ENCODE assay signal across 14 cellular contexts in genomic region chr18:45370190-45371010, GRCh38.
DNase-seq lines count a peak whose midpoint lies in the region; ATAC-seq lines count a peak whose summit lies in the region.
"Had no signal": no experiment of that assay in that cellular context is flagged by ENCODE, and none has a peak within 500 bp of the region (broad histone marks: within the 10 kb centered on the region; RNA-seq: fewer than 3 reads in every experiment).

No MANE protein-coding gene starts in this region.

- no peak overlapping the region for H3K27ac ChIP-seq in GM23248
- H3K27ac ChIP-seq: cardiac muscle cell had no signal

- H3F3A ChIP-seq in GM23248 (ENCODE audit: insufficient read depth), result peaks cover 10% of the 10 kb centered on the region; the same call in 1 of the 2 replicates

- H3K36me3 ChIP-seq in GM23248 (ENCODE audit: low read depth), result no peaks in the 10 kb centered on the region
- H3K36me3 ChIP-seq: cardiac muscle cell had no signal

- H3K4me1 ChIP-seq in GM23248 (ENCODE audit: insufficient read depth), result peaks cover 8% of the 10 kb centered on the region; the same call in 1 of the 2 replicates

- H2AFZ ChIP-seq in GM23248, result peak overlapping the region; percentile 44

- H3K4me1 Mint-ChIP-seq in stimulated activated memory B cell treated with anti-CD40 and anti-IgM and Interleukin-4, amounts not matched to agents 10 μg/mL and 1 μg/mL and 100 μg/mL, for 72 hours, result peaks cover 24% of the 10 kb centered on the region

- H3K4me3 Mint-ChIP-seq in stimulated activated memory B cell treated with anti-CD40 and anti-IgM and Interleukin-4, amounts not matched to agents 10 μg/mL and 1 μg/mL and 100 μg/mL, for 72 hours, result no peak overlapping the region

- H3K36me3 Mint-ChIP-seq in stimulated activated memory B cell treated with anti-CD40 and anti-IgM and Interleukin-4, amounts not matched to agents 10 μg/mL and 1 μg/mL and 100 μg/mL, for 72 hours, result no peaks in the 10 kb centered on the region

- no peaks in the 10 kb centered on the region for H3K9me2 ChIP-seq in GM23248 (ENCODE audit: insufficient read depth)

- H3K27me3 ChIP-seq in GM23248 (replicated peaks; ENCODE audit: insufficient read depth), result no peaks in the 10 kb centered on the region
- H3K27me3 ChIP-seq: cardiac muscle cell had no signal

- no peak overlapping the region for H3K4me2 ChIP-seq in GM23248 (ENCODE audit: unreplicated experiment)

- WGBS in GM23248 (ENCODE audit: low coverage in 1 of 2, low lambda C conversion rate in 2 of 2, missing lambda C conversion rate in 2 of 2), 2 experiments, result 41 to 42% methylated on average over 15 of the region's 15 CpGs

- H3K4me3 ChIP-seq in GM23248, result no peak overlapping the region
- H3K4me3 ChIP-seq: cardiac muscle cell had no signal

- H3K27ac Mint-ChIP-seq in stimulated activated memory B cell treated with anti-CD40 and anti-IgM and Interleukin-4, amounts not matched to agents 10 μg/mL and 1 μg/mL and 100 μg/mL, for 72 hours, result peak overlapping the region; percentile 4

- peak; percentile 12 for ATAC-seq in stimulated activated memory B cell treated with anti-CD40 and anti-IgM and Interleukin-4, amounts not matched to agents 10 μg/mL and 1 μg/mL and 100 μg/mL, for 72 hours
- no peak for ATAC-seq in GM19328 (IDR thresholded peaks at IDR 0.05; ENCODE audit: unreplicated experiment)

- peak; percentile 52 for DNase-seq in GM23248
- DNase-seq in UCSD-AML1 (lab: John Stamatoyannopoulos, UW; ENCODE audit: unreplicated experiment), result peak; percentile 40
- peak; percentile 3 for DNase-seq in iris pigment epithelial cell (ENCODE audit: low read depth)
- DNase-seq in NCI-H2029 treated with DMSO at 0.1 percent for 48 hours (lab: John Stamatoyannopoulos, UW), result no peak
- no peak for DNase-seq in A172 (ENCODE audit: low spot score)
- DNase-seq: activated CD4-positive, alpha-beta T cell treated with anti-CD3 and anti-CD28 coated beads, Interleukin-2, amount 50 U/mL, for 48 hours; hippocampal formation; KBM-7; NCI-H2081 treated with DMSO at 0.1 percent for 48 hours; retina; T-helper 9 cell had no signal

- H3K9me3 ChIP-seq in GM23248 (ENCODE audit: low read depth), result no peaks in the 10 kb centered on the region

- in situ Hi-C loops in GM23248 (cut with MboI), result loop anchor here (25.0 kb wide), 1 partner anchor 1708 kb away; no protein-coding TSS in a partner anchor

- no peaks in the 10 kb centered on the region for H3K27me3 Mint-ChIP-seq in stimulated activated memory B cell treated with anti-CD40 and anti-IgM and Interleukin-4, amounts not matched to agents 10 μg/mL and 1 μg/mL and 100 μg/mL, for 72 hours

- H3K9me3 Mint-ChIP-seq in stimulated activated memory B cell treated with anti-CD40 and anti-IgM and Interleukin-4, amounts not matched to agents 10 μg/mL and 1 μg/mL and 100 μg/mL, for 72 hours, result no peaks in the 10 kb centered on the region

- H3K9ac ChIP-seq in GM23248, result no peak overlapping the region

- H3K79me2 ChIP-seq in GM23248 (ENCODE audit: insufficient read depth), result no peaks in the 10 kb centered on the region

- H4K20me1 ChIP-seq in GM23248 (ENCODE audit: insufficient read depth), result no peaks in the 10 kb centered on the region

Comparison
In these comparisons a context has a peak if more than half of its experiments do, and no peak if none do; other contexts are left out.
1. DNase-seq: peak in GM23248 (single experiment), UCSD-AML1 (single experiment) and iris pigment epithelial cell (single experiment); none in NCI-H2029 treated with DMSO at 0.1 percent for 48 hours (single experiment) and A172 (single experiment).